In the genomic region with DNA sequence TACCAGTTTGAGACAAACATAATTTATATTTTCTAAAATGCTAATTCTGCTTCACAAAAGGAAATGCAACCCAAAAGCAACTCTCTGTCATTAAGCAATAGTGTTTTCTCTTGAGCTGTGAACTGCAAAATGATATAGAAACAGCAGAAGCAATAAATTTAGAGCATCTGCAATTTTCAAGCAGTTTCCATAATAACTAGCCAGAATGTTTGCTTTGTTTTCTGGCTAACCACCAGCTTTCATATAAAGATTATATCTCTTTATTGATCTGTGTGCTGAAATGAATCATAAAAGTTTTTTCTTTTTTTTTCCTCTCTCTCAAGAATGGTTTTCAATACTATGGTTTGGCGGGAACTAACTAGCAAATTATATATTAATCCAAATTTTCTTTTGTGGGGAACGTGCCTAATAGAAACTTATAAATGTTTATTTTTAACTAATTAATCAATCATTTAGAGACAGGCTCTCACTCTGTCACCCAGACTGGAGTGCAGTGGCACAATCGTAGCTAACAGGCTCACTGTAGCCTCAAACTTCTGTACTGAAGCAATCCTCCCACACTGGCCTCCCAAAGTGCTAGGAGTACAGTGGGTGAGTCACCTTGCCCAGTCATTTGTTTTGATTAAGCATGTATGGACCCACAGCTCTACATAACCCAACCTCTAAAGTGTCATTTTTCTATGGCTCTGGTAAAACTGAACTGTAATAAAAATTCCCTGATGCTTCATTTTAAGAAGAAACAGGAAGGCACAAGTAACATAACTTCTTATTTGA, we compare ENCODE assay signal across 17 cellular contexts.
DNase-seq lines count a peak whose midpoint lies in the region; ATAC-seq and TF ChIP-seq lines count a peak whose summit lies in the region.
"Had no signal": no experiment of that assay in that cellular context is flagged by ENCODE, and none has a peak within 500 bp of the region (broad histone marks: within the 10 kb centered on the region; RNA-seq: fewer than 3 reads in every experiment).

No MANE protein-coding gene starts in this region.

- no peak for ATAC-seq in effector memory CD8-positive, alpha-beta T cell (replicated peaks)
- ATAC-seq: heart right ventricle had no signal

- no peak overlapping the region for H2AFZ ChIP-seq in fibroblast of lung (ENCODE audit: low read length)

- TF ChIP-seq CTCF in Calu3 (IDR thresholded peaks at IDR 0.05; ENCODE audit: unreplicated experiment) (no peak), fibroblast of lung (conservative IDR thresholded peaks at IDR 0.05 in 1 of 2, IDR thresholded peaks at IDR 0.05 in 1 of 2; ENCODE audit: low read depth in 1 of 2, low read length in 2 of 2) (no peak), endothelial cell (IDR thresholded peaks at IDR 0.05; ENCODE audit: unreplicated experiment) (no peak)

- DNase-seq in Calu3 = peak; percentile 61
- peak; percentile 50 for DNase-seq in HT-29 (ENCODE audit: low spot score)
- DNase-seq in RKO (ENCODE audit: low spot score) = peak; percentile 33
- DNase-seq in fibroblast of lung (ENCODE audit: low read depth in 2 of 2) = peak; percentile 31 to 33
- DNase-seq in effector memory CD8-positive, alpha-beta T cell = no peak
- DNase-seq in superior temporal gyrus (ENCODE audit: extremely low spot score) = no peak
- no peak for DNase-seq in pons (ENCODE audit: low spot score)
- DNase-seq in endothelial cell (ENCODE audit: low spot score) = no peak
- DNase-seq: activated CD4-positive, alpha-beta T cell treated with anti-CD3 and anti-CD28 coated beads, Interleukin-2, amount 10 ng/mL, durations not matched to agents 7 days and 5 days; activated naive CD8-positive, alpha-beta T cell treated with anti-CD3 and anti-CD28 coated beads, Interleukin-2, amount 10 ng/mL, durations not matched to agents 7 days and 5 days; activated T-cell treated with anti-CD3 and anti-CD28 coated beads for 4 hours; DMS153; heart right ventricle; NCI-H187 treated with DMSO at 0.1 percent for 48 hours; NCI-H526 treated with DMSO at 0.1 percent for 48 hours; spleen had no signal

- H3K36me3 ChIP-seq in fibroblast of lung (ENCODE audit: control insufficient read depth, insufficient read depth, low read length) = no peaks in the 10 kb centered on the region
- H3K36me3 ChIP-seq: heart right ventricle, spleen had no signal

- no peaks in the 10 kb centered on the region for H3K4me1 ChIP-seq in fibroblast of lung (ENCODE audit: control insufficient read depth, extremely low read depth, insufficient read depth, low read length)
- H3K4me1 ChIP-seq: heart right ventricle, spleen had no signal

- H3K4me2 ChIP-seq in fibroblast of lung (ENCODE audit: extremely low read depth, insufficient read depth, low read length) = no peak overlapping the region

- no TSS peak for BruUV-seq in Calu3 (replicated peaks; lab: Mats Ljungman, UMichigan)

- no peaks in the 10 kb centered on the region for H3K9me3 Mint-ChIP-seq in Calu3 (ENCODE audit: low read depth, unreplicated experiment)
- H3K9me3 Mint-ChIP-seq in effector memory CD8-positive, alpha-beta T cell = peaks cover 6 to 7% of the 10 kb centered on the region in 2 donors
- H3K9me3 Mint-ChIP-seq in endothelial cell (ENCODE audit: unreplicated experiment) = no peaks in the 10 kb centered on the region
- H3K9me3 Mint-ChIP-seq: activated CD4-positive, alpha-beta T cell treated with anti-CD3 and anti-CD28 coated beads, Interleukin-2, amount 10 ng/mL, durations not matched to agents 7 days and 5 days had no signal

- H3K4me3 Mint-ChIP-seq in Calu3 (ENCODE audit: low read depth, unreplicated experiment) (no peak overlapping the region), endothelial cell (ENCODE audit: unreplicated experiment) (no peak overlapping the region)
- no peak overlapping the region for H3K4me3 Mint-ChIP-seq in effector memory CD8-positive, alpha-beta T cell
- H3K4me3 Mint-ChIP-seq: activated CD4-positive, alpha-beta T cell treated with anti-CD3 and anti-CD28 coated beads, Interleukin-2, amount 10 ng/mL, durations not matched to agents 7 days and 5 days; activated naive CD8-positive, alpha-beta T cell treated with anti-CD3 and anti-CD28 coated beads, Interleukin-2, amount 10 ng/mL, durations not matched to agents 7 days and 5 days; stimulated activated naive CD8-positive, alpha-beta T cell treated with anti-CD3 and anti-CD28 coated beads, Interleukin-15, Interleukin-2, amounts not matched to agents 100 ng/mL and 50 ng/mL, for 24 hours had no signal

- H3K27me3 Mint-ChIP-seq in Calu3 (ENCODE audit: unreplicated experiment) (no peaks in the 10 kb centered on the region), endothelial cell (ENCODE audit: unreplicated experiment) (no peaks in the 10 kb centered on the region)
- H3K27me3 Mint-ChIP-seq in effector memory CD8-positive, alpha-beta T cell = no peaks in the 10 kb centered on the region
- H3K27me3 Mint-ChIP-seq: activated CD4-positive, alpha-beta T cell treated with anti-CD3 and anti-CD28 coated beads, Interleukin-2, amount 10 ng/mL, durations not matched to agents 7 days and 5 days; activated naive CD8-positive, alpha-beta T cell treated with anti-CD3 and anti-CD28 coated beads, Interleukin-2, amount 10 ng/mL, durations not matched to agents 7 days and 5 days; stimulated activated naive CD8-positive, alpha-beta T cell treated with anti-CD3 and anti-CD28 coated beads, Interleukin-15, Interleukin-2, amounts not matched to agents 100 ng/mL and 50 ng/mL, for 24 hours had no signal

- H3K27me3 ChIP-seq in fibroblast of lung (ENCODE audit: control insufficient read depth, insufficient read depth, low read length) = no peaks in the 10 kb centered on the region
- H3K27me3 ChIP-seq: heart right ventricle, spleen had no signal

- no peaks in the 10 kb centered on the region for H3K79me2 ChIP-seq in fibroblast of lung (ENCODE audit: control insufficient read depth, insufficient read depth, low read length)

- H3K4me3 ChIP-seq in fibroblast of lung (replicated peaks in 1 of 4; ENCODE audit: control extremely low read depth in 1 of 4, insufficient read depth in 1 of 4, low read depth in 3 of 4, low read length in 4 of 4) = no peak overlapping the region
- H3K4me3 ChIP-seq: heart right ventricle, spleen had no signal

- peaks cover 8% of the 10 kb centered on the region for H3K4me1 Mint-ChIP-seq in Calu3 (ENCODE audit: low read depth, unreplicated experiment)
- H3K4me1 Mint-ChIP-seq in effector memory CD8-positive, alpha-beta T cell (ENCODE audit: low read depth in 2 of 2) = no peaks in the 10 kb centered on the region
- H3K4me1 Mint-ChIP-seq in endothelial cell (ENCODE audit: unreplicated experiment) = no peaks in the 10 kb centered on the region
- H3K4me1 Mint-ChIP-seq: activated CD4-positive, alpha-beta T cell treated with anti-CD3 and anti-CD28 coated beads, Interleukin-2, amount 10 ng/mL, durations not matched to agents 7 days and 5 days; activated naive CD8-positive, alpha-beta T cell treated with anti-CD3 and anti-CD28 coated beads, Interleukin-2, amount 10 ng/mL, durations not matched to agents 7 days and 5 days had no signal

- CTCF ChIA-PET in Calu3 (lab: Charles Lee) = no interaction called here

- no peaks in the 10 kb centered on the region for H3K36me3 Mint-ChIP-seq in Calu3 (ENCODE audit: insufficient read depth, unreplicated experiment)
- H3K36me3 Mint-ChIP-seq in effector memory CD8-positive, alpha-beta T cell (ENCODE audit: insufficient read depth) = no peaks in the 10 kb centered on the region
- no peaks in the 10 kb centered on the region for H3K36me3 Mint-ChIP-seq in endothelial cell (ENCODE audit: low read depth, unreplicated experiment)
- H3K36me3 Mint-ChIP-seq: activated naive CD8-positive, alpha-beta T cell treated with anti-CD3 and anti-CD28 coated beads, Interleukin-2, amount 10 ng/mL, durations not matched to agents 7 days and 5 days had no signal

- no peak overlapping the region for H3K27ac ChIP-seq in fibroblast of lung (ENCODE audit: insufficient read depth, low read length)
- H3K27ac ChIP-seq: heart right ventricle, spleen had no signal

- H3K27ac Mint-ChIP-seq in Calu3 (ENCODE audit: unreplicated experiment) = no peak overlapping the region
- no peak overlapping the region for H3K27ac Mint-ChIP-seq in effector memory CD8-positive, alpha-beta T cell
- H3K27ac Mint-ChIP-seq in endothelial cell (ENCODE audit: unreplicated experiment) = no peak overlapping the region
- H3K27ac Mint-ChIP-seq: activated CD4-positive, alpha-beta T cell treated with anti-CD3 and anti-CD28 coated beads, Interleukin-2, amount 10 ng/mL, durations not matched to agents 7 days and 5 days; activated naive CD8-positive, alpha-beta T cell treated with anti-CD3 and anti-CD28 coated beads, Interleukin-2, amount 10 ng/mL, durations not matched to agents 7 days and 5 days; stimulated activated naive CD8-positive, alpha-beta T cell treated with anti-CD3 and anti-CD28 coated beads, Interleukin-15, Interleukin-2, amounts not matched to agents 100 ng/mL and 50 ng/mL, for 24 hours had no signal

- H3K9ac ChIP-seq in fibroblast of lung (ENCODE audit: insufficient read depth, low read length) = no peak overlapping the region

- no peaks in the 10 kb centered on the region for H3K9me3 ChIP-seq in fibroblast of lung (ENCODE audit: control insufficient read depth, insufficient read depth, low read depth, low read length)
- H3K9me3 ChIP-seq: heart right ventricle, spleen had no signal

- H4K20me1 ChIP-seq in fibroblast of lung (ENCODE audit: control insufficient read depth, extremely low read depth, insufficient read depth, low read length) = no peaks in the 10 kb centered on the region

- intact Hi-C loops in Calu3 (cut with micrococcal nuclease; ENCODE audit: unreplicated experiment) = loop anchor here (10.0 kb wide), 1 partner anchor 598 kb away; no protein-coding TSS in a partner anchor

Comparison
In these comparisons a context has a peak if more than half of its experiments do, and no peak if none do; other contexts are left out.
1. DNase-seq: peak in Calu3 (single experiment), HT-29 (single experiment), RKO (single experiment) and fibroblast of lung (2 of 2); none in effector memory CD8-positive, alpha-beta T cell (0 of 3), superior temporal gyrus (single experiment), pons (single experiment) and endothelial cell (single experiment).